ENCODE assay signal across 13 cellular contexts in genomic region chr3:196990654-196991053, GRCh38. TPM values are rescaled to one million over a fixed set of nuclear protein-coding genes. Genes with fewer than 3 reads are reported as not detected.
DNase-seq lines count a peak whose midpoint lies in the region; ATAC-seq and TF ChIP-seq lines count a peak whose summit lies in the region.
"Had no signal": no experiment of that assay in that cellular context is flagged by ENCODE, and none has a peak within 500 bp of the region (broad histone marks: within the 10 kb centered on the region; RNA-seq: fewer than 3 reads in every experiment).

No MANE protein-coding gene starts in this region.

- no peaks in the 10 kb centered on the region for H3K79me2 ChIP-seq in hepatocyte

- H3K27me3 Mint-ChIP-seq in activated naive CD8-positive, alpha-beta T cell treated with anti-CD3 and anti-CD28 coated beads, Interleukin-2, amount 10 ng/mL, durations not matched to agents 7 days and 5 days: peaks cover 3% of the 10 kb centered on the region
- H3K27me3 Mint-ChIP-seq in activated naive CD8-positive, alpha-beta T cell treated with anti-CD3 and anti-CD28 coated beads for 36 hours: peaks cover 3% of the 10 kb centered on the region

- H3K36me3 Mint-ChIP-seq in activated naive CD8-positive, alpha-beta T cell treated with anti-CD3 and anti-CD28 coated beads, Interleukin-2, amount 10 ng/mL, durations not matched to agents 7 days and 5 days: no peaks in the 10 kb centered on the region
- H3K36me3 Mint-ChIP-seq in activated naive CD8-positive, alpha-beta T cell treated with anti-CD3 and anti-CD28 coated beads for 36 hours: no peaks in the 10 kb centered on the region

- H3K27me3 ChIP-seq in H7 (ENCODE audit: control insufficient read depth, insufficient read depth, low read length): no peaks in the 10 kb centered on the region
- H3K27me3 ChIP-seq in hepatocyte: no peaks in the 10 kb centered on the region
- no peaks in the 10 kb centered on the region for H3K27me3 ChIP-seq in sigmoid colon
- H3K27me3 ChIP-seq in adrenal gland: no peaks in the 10 kb centered on the region
- peaks cover 0 to 7% (median 0%) of the 10 kb centered on the region in 4 donors for H3K27me3 ChIP-seq in esophagus squamous epithelium
- H3K27me3 ChIP-seq: MG63 had no signal

- H3K4me2 ChIP-seq in hepatocyte: no peak overlapping the region

- TF ChIP-seq POLR2A in sigmoid colon (IDR thresholded peaks at IDR 0.05): no peak
- TF ChIP-seq POLR2A in adrenal gland (IDR thresholded peaks at IDR 0.05): no peak
- TF ChIP-seq POLR2A in esophagus squamous epithelium (IDR thresholded peaks at IDR 0.05): no peak

- no peaks in the 10 kb centered on the region for H4K20me1 ChIP-seq in hepatocyte (ENCODE audit: insufficient read depth, poor library complexity, severe bottlenecking)

- H3K9me3 Mint-ChIP-seq in activated naive CD8-positive, alpha-beta T cell treated with anti-CD3 and anti-CD28 coated beads, Interleukin-2, amount 10 ng/mL, durations not matched to agents 7 days and 5 days: no peaks in the 10 kb centered on the region
- H3K9me3 Mint-ChIP-seq in activated naive CD8-positive, alpha-beta T cell treated with anti-CD3 and anti-CD28 coated beads for 36 hours: no peaks in the 10 kb centered on the region

- H3K4me1 Mint-ChIP-seq in activated naive CD8-positive, alpha-beta T cell treated with anti-CD3 and anti-CD28 coated beads, Interleukin-2, amount 10 ng/mL, durations not matched to agents 7 days and 5 days: no peaks in the 10 kb centered on the region
- no peaks in the 10 kb centered on the region for H3K4me1 Mint-ChIP-seq in activated naive CD8-positive, alpha-beta T cell treated with anti-CD3 and anti-CD28 coated beads for 36 hours

- H3K27ac ChIP-seq in hepatocyte: peak overlapping the region; percentile 96
- H3K27ac ChIP-seq in sigmoid colon: no peak overlapping the region
- H3K27ac ChIP-seq in adrenal gland: no peak overlapping the region
- H3K27ac ChIP-seq in esophagus squamous epithelium: no peak overlapping the region

- ATAC-seq in activated naive CD8-positive, alpha-beta T cell treated with anti-CD3 and anti-CD28 coated beads, Interleukin-2, amount 10 ng/mL, durations not matched to agents 7 days and 5 days (ENCODE audit: low read depth): no peak

- no peak overlapping the region for H2AFZ ChIP-seq in hepatocyte

- no peaks in the 10 kb centered on the region for H3K36me3 ChIP-seq in H7 (replicated peaks; ENCODE audit: control insufficient read depth, insufficient read depth, low read length)
- no peaks in the 10 kb centered on the region for H3K36me3 ChIP-seq in hepatocyte (replicated peaks; ENCODE audit: insufficient read depth, low read depth)
- no peaks in the 10 kb centered on the region for H3K36me3 ChIP-seq in sigmoid colon
- H3K36me3 ChIP-seq in adrenal gland (replicated peaks in 1 of 2): no peaks in the 10 kb centered on the region
- no peaks in the 10 kb centered on the region for H3K36me3 ChIP-seq in esophagus squamous epithelium
- H3K36me3 ChIP-seq: MG63 had no signal

- DNase-seq in activated naive CD8-positive, alpha-beta T cell treated with anti-CD3 and anti-CD28 coated beads, Interleukin-2, amount 10 ng/mL, durations not matched to agents 7 days and 5 days: peak; percentile 17
- DNase-seq in activated naive CD8-positive, alpha-beta T cell treated with anti-CD3 and anti-CD28 coated beads for 36 hours: no peak
- DNase-seq in H7 (peak; percentile 35), hepatocyte (ENCODE audit: low spot score) (no peak), sigmoid colon (peak; percentile 48), adrenal gland (no peak), esophagus squamous epithelium (lab: John Stamatoyannopoulos, UW) (no peak)
- DNase-seq: C1 segment of cervical spinal cord, Karpas-422, MG63, NCI-H1105, NCI-H446, SIG-M5 had no signal

- H3K9me3 ChIP-seq in hepatocyte (ENCODE audit: low read depth) (no peaks in the 10 kb centered on the region), sigmoid colon (no peaks in the 10 kb centered on the region), adrenal gland (replicated peaks in 1 of 3) (no peaks in the 10 kb centered on the region), esophagus squamous epithelium (no peaks in the 10 kb centered on the region)
- H3K9me3 ChIP-seq: MG63 had no signal

- no peak overlapping the region for H3K27ac Mint-ChIP-seq in activated naive CD8-positive, alpha-beta T cell treated with anti-CD3 and anti-CD28 coated beads, Interleukin-2, amount 10 ng/mL, durations not matched to agents 7 days and 5 days
- no peak overlapping the region for H3K27ac Mint-ChIP-seq in activated naive CD8-positive, alpha-beta T cell treated with anti-CD3 and anti-CD28 coated beads for 36 hours

- H3K4me1 ChIP-seq in hepatocyte (ENCODE audit: insufficient read depth) (peaks cover 45% of the 10 kb centered on the region), sigmoid colon (no peaks in the 10 kb centered on the region), adrenal gland (replicated peaks in 1 of 2) (no peaks in the 10 kb centered on the region), esophagus squamous epithelium (peaks cover 0 to 1% (median 0%) of the 10 kb centered on the region in 3 donors)

- H3K9me2 ChIP-seq in hepatocyte (replicated peaks; ENCODE audit: insufficient read depth): no peaks in the 10 kb centered on the region

- H3K4me3 Mint-ChIP-seq in activated naive CD8-positive, alpha-beta T cell treated with anti-CD3 and anti-CD28 coated beads, Interleukin-2, amount 10 ng/mL, durations not matched to agents 7 days and 5 days: no peak overlapping the region
- H3K4me3 Mint-ChIP-seq in activated naive CD8-positive, alpha-beta T cell treated with anti-CD3 and anti-CD28 coated beads for 36 hours: no peak overlapping the region

- intact Hi-C loops in sigmoid colon (cut with DNase I): no loop called here
- intact Hi-C loops in adrenal gland (cut with DNase I): no loop called here
- intact Hi-C loops in esophagus squamous epithelium (cut with DNase I): no loop called here

- TF ChIP-seq EP300 in sigmoid colon (IDR thresholded peaks at IDR 0.05): no peak

- H3K4me3 ChIP-seq in H7 (ENCODE audit: insufficient read depth, low read depth, low read length) (no peak overlapping the region), hepatocyte (no peak overlapping the region), sigmoid colon (no peak overlapping the region), adrenal gland (no peak overlapping the region), esophagus squamous epithelium (no peak overlapping the region)
- H3K4me3 ChIP-seq: MG63 had no signal

- POLR2A ChIA-PET in activated naive CD8-positive, alpha-beta T cell treated with anti-CD3 and anti-CD28 coated beads, Interleukin-2, amount 10 ng/mL, durations not matched to agents 7 days and 5 days (lab: Charles Lee): interaction anchor here (1.0 kb wide), 1 partner anchor 307 kb away, joined by 3 read pairs; no protein-coding TSS in a partner anchor

- TF ChIP-seq CTCF in hepatocyte (IDR thresholded peaks at IDR 0.05; ENCODE audit: poor library complexity): no peak
- TF ChIP-seq CTCF in sigmoid colon (IDR thresholded peaks at IDR 0.05): no peak
- no peak for TF ChIP-seq CTCF in adrenal gland (IDR thresholded peaks at IDR 0.05)
- TF ChIP-seq CTCF in esophagus squamous epithelium (IDR thresholded peaks at IDR 0.05): no peak

- 89% methylated on average over 10 of the region's 10 CpGs for WGBS in hepatocyte (ENCODE audit: low lambda C conversion rate, missing lambda C conversion rate)
- 92 to 94% methylated on average over 10 of the region's 10 CpGs for WGBS in sigmoid colon, 2 donors
- WGBS in adrenal gland, 4 donors: 90 to 97% (median 93%) methylated on average over 5 to 10 of the region's 10 CpGs
- 80 to 91% methylated on average over 1 to 4 of the region's 10 CpGs for WGBS in esophagus squamous epithelium, 2 donors

RNA-seq across cellular contexts. Expression of gene PIGZ, which starts 22.0 kb away (rescaled TPM):
- total RNA-seq in activated naive CD8-positive, alpha-beta T cell treated with anti-CD3 and anti-CD28 coated beads, Interleukin-2, amount 10 ng/mL, durations not matched to agents 7 days and 5 days: 1 to 10 TPM; 1.4 TPM
- under 1 TPM; 0.27 to 0.38 TPM for total RNA-seq in activated naive CD8-positive, alpha-beta T cell treated with anti-CD3 and anti-CD28 coated beads for 36 hours
- 0.55 and 1.2 TPM in 2 replicates for total RNA-seq in H7 (2014; rRNA removed; shearing (Covaris generic))
- total RNA-seq in hepatocyte (11.1 and 18.0 TPM in 2 replicates), sigmoid colon (10 to 100 TPM in 2 of 4 donors, 1 to 10 TPM in 2; 8.6 to 26.3 (median 10.5) TPM), adrenal gland (1 to 10 TPM in 7 of 8 donors, under 1 TPM in 1; 0.66 to 4.0 (median 2.1) TPM), esophagus squamous epithelium (1 to 10 TPM; 3.4 to 8.8 (median 5.4) TPM)
- polyA plus RNA-seq in hepatocyte (24.2 and 32.6 TPM in 2 replicates), sigmoid colon (10 to 100 TPM; 23.4 to 60.8 (median 42.0) TPM), adrenal gland (1 to 10 TPM in 2 of 3 donors, under 1 TPM in 1; 0.88 to 2.9 (median 2.0) TPM)

RNA-seq across cellular contexts. Expression of gene MELTF, which starts 39.0 kb away (rescaled TPM):
- total RNA-seq in activated naive CD8-positive, alpha-beta T cell treated with anti-CD3 and anti-CD28 coated beads, Interleukin-2, amount 10 ng/mL, durations not matched to agents 7 days and 5 days: 1 to 10 TPM; 5.4 to 5.6 TPM
- total RNA-seq in activated naive CD8-positive, alpha-beta T cell treated with anti-CD3 and anti-CD28 coated beads for 36 hours: 1 to 10 TPM; 2.7 TPM
- total RNA-seq in H7 (2014; rRNA removed; shearing (Covaris generic)): 3.5 and 4.8 TPM in 2 replicates
- total RNA-seq in hepatocyte (44.3 and 74.0 TPM in 2 replicates), sigmoid colon (1 to 10 TPM; 2.6 to 6.1 (median 3.1) TPM), adrenal gland (10 to 100 TPM in 1 of 8 donors, 1 to 10 TPM in 4, under 1 TPM in 2, not detected in 1; 0.47 to 11.3 (median 1.4) TPM), esophagus squamous epithelium (1 to 10 TPM; 3.2 to 5.9 (median 3.9) TPM)
- polyA plus RNA-seq in hepatocyte (121 and 137 TPM in 2 replicates), sigmoid colon (1 to 10 TPM in 2 of 3 donors, under 1 TPM in 1; 0.92 to 9.6 (median 1.8) TPM), adrenal gland (1 to 10 TPM in 2 of 3 donors, under 1 TPM in 1; 0.84 to 3.6 (median 2.1) TPM)

RNA-seq across cellular contexts. Expression of gene NCBP2, which starts 48.3 kb away (rescaled TPM):
- total RNA-seq in activated naive CD8-positive, alpha-beta T cell treated with anti-CD3 and anti-CD28 coated beads, Interleukin-2, amount 10 ng/mL, durations not matched to agents 7 days and 5 days: 10 to 100 TPM; 53.0 to 55.8 TPM
- total RNA-seq in activated naive CD8-positive, alpha-beta T cell treated with anti-CD3 and anti-CD28 coated beads for 36 hours: 100 to 1,000 TPM; 120 to 121 TPM
- 67.8 and 82.8 TPM in 2 replicates for total RNA-seq in H7 (2014; rRNA removed; shearing (Covaris generic))
- total RNA-seq in hepatocyte (60.2 and 78.3 TPM in 2 replicates), sigmoid colon (10 to 100 TPM; 35.7 to 44.9 (median 41.7) TPM), adrenal gland (10 to 100 TPM; 38.5 to 77.8 (median 56.7) TPM), esophagus squamous epithelium (10 to 100 TPM; 21.1 to 47.0 (median 33.5) TPM)
- polyA plus RNA-seq in hepatocyte (94.5 and 101 TPM in 2 replicates), sigmoid colon (10 to 100 TPM; 54.1 to 60.7 (median 54.7) TPM), adrenal gland (100 to 1,000 TPM in 1 of 3 donors, 10 to 100 TPM in 2; 42.0 to 100 (median 48.4) TPM)

Comparison
In these comparisons a context has a peak if more than half of its experiments do, and no peak if none do; other contexts are left out.
1. DNase-seq: peak in activated naive CD8-positive, alpha-beta T cell treated with anti-CD3 and anti-CD28 coated beads, Interleukin-2, amount 10 ng/mL, durations not matched to agents 7 days and 5 days (single experiment), H7 (single experiment) and sigmoid colon (single experiment); none in activated naive CD8-positive, alpha-beta T cell treated with anti-CD3 and anti-CD28 coated beads for 36 hours (single experiment), hepatocyte (single experiment), adrenal gland (0 of 7) and esophagus squamous epithelium (single experiment).